32 cellular contexts compared by ENCODE assay signal in genomic region chrX:77118686-77119085, GRCh38.
"Had no signal": no experiment of that assay in that cellular context is flagged by ENCODE, and none has a peak within 500 bp of the region (broad histone marks: within the 10 kb centered on the region; RNA-seq: fewer than 3 reads in every experiment).

No MANE protein-coding gene starts in this region.

- DNase-seq: activated CD4-positive, alpha-beta memory T cell treated with anti-CD3 and anti-CD28 coated beads for 36 hours; activated CD4-positive, alpha-beta T cell treated with anti-CD3 and anti-CD28 coated beads for 48 hours; activated CD8-positive, alpha-beta memory T cell treated with anti-CD3 and anti-CD28 coated beads, Interleukin-2, amount 50 U/mL, for 4 hours; activated gamma-delta T cell; activated naive CD4-positive, alpha-beta T cell treated with anti-CD3 and anti-CD28 coated beads, Interleukin-2, amount 10 ng/mL, durations not matched to agents 7 days and 5 days; activated naive CD8-positive, alpha-beta T cell treated with anti-CD3 and anti-CD28 coated beads, Interleukin-2, amount 10 ng/mL, durations not matched to agents 7 days and 5 days; activated T-cell treated with anti-CD3 and anti-CD28 coated beads, Interleukin-2, amount 50 U/mL, for 1 hour; cerebellar nuclear complex; colonic mucosa; dorsolateral prefrontal cortex; effector memory CD8-positive, alpha-beta T cell; hippocampal formation; left cardiac atrium; left ventricle myocardium superior; mucosa of descending colon; posterior cingulate gyrus; right cardiac atrium; stimulated activated CD4-positive, alpha-beta T cell treated with anti-CD3 and anti-CD28 coated beads, Interleukin-15, amount 100 ng/mL, for 24 hours; stimulated activated CD4-positive, alpha-beta T cell treated with anti-CD3 and anti-CD28 coated beads, Interleukin-2, amount 100 ng/mL, for 24 hours; stimulated activated naive B cell treated with anti-CD40 and anti-IgM and Interleukin-4, amounts not matched to agents 10 μg/mL and 1 μg/mL and 100 μg/mL, for 72 hours; stomach; thyroid gland; upper lobe of left lung; WERI-Rb-1 had no signal

- H3K4me1 ChIP-seq: ascending aorta, colonic mucosa, gastroesophageal sphincter, stomach, thyroid gland had no signal

- H3K27ac Mint-ChIP-seq: activated CD4-positive, alpha-beta memory T cell treated with anti-CD3 and anti-CD28 coated beads for 36 hours; activated naive CD4-positive, alpha-beta T cell treated with anti-CD3 and anti-CD28 coated beads, Interleukin-2, amount 10 ng/mL, durations not matched to agents 7 days and 5 days; activated naive CD8-positive, alpha-beta T cell treated with anti-CD3 and anti-CD28 coated beads, Interleukin-2, amount 10 ng/mL, durations not matched to agents 7 days and 5 days; brain; effector memory CD8-positive, alpha-beta T cell; natural killer cell treated with Interleukin-12 subunit alpha and Interleukin-12 subunit beta and Interleukin-15 and Interleukin-18, amount 100 ng/mL, for 72 hours; stimulated activated naive B cell treated with anti-CD40 and anti-IgM and Interleukin-4, amounts not matched to agents 10 μg/mL and 1 μg/mL and 100 μg/mL, for 72 hours had no signal

- H3K9me3 ChIP-seq: ascending aorta, colonic mucosa, gastroesophageal sphincter, mucosa of descending colon, thyroid gland, upper lobe of left lung had no signal

- ATAC-seq: activated CD4-positive, CD25-positive, alpha-beta regulatory T cell treated with anti-CD3 and anti-CD28 coated beads, Interleukin-2, amount 50 U/mL, for 24 hours; effector memory CD8-positive, alpha-beta T cell; gastroesophageal sphincter; left cardiac atrium; left ventricle myocardium superior; mucosa of descending colon; natural killer cell treated with Interleukin-12 subunit alpha and Interleukin-12 subunit beta and Interleukin-15 and Interleukin-18, amount 100 ng/mL, for 72 hours; right cardiac atrium; stimulated activated naive B cell treated with anti-CD40 and anti-IgM and Interleukin-4, amounts not matched to agents 10 μg/mL and 1 μg/mL and 100 μg/mL, for 72 hours had no signal

- H3K36me3 ChIP-seq: ascending aorta, cardiac muscle cell, colonic mucosa, gastroesophageal sphincter, stomach, thyroid gland, upper lobe of left lung, WERI-Rb-1 had no signal

- H3K4me3 Mint-ChIP-seq: activated CD4-positive, alpha-beta memory T cell treated with anti-CD3 and anti-CD28 coated beads for 36 hours; activated naive CD4-positive, alpha-beta T cell treated with anti-CD3 and anti-CD28 coated beads, Interleukin-2, amount 10 ng/mL, durations not matched to agents 7 days and 5 days; activated naive CD8-positive, alpha-beta T cell treated with anti-CD3 and anti-CD28 coated beads, Interleukin-2, amount 10 ng/mL, durations not matched to agents 7 days and 5 days; brain; effector memory CD8-positive, alpha-beta T cell; natural killer cell treated with Interleukin-12 subunit alpha and Interleukin-12 subunit beta and Interleukin-15 and Interleukin-18, amount 100 ng/mL, for 72 hours; stimulated activated naive B cell treated with anti-CD40 and anti-IgM and Interleukin-4, amounts not matched to agents 10 μg/mL and 1 μg/mL and 100 μg/mL, for 72 hours had no signal

- H3K4me1 Mint-ChIP-seq: activated naive CD4-positive, alpha-beta T cell treated with anti-CD3 and anti-CD28 coated beads, Interleukin-2, amount 10 ng/mL, durations not matched to agents 7 days and 5 days; activated naive CD8-positive, alpha-beta T cell treated with anti-CD3 and anti-CD28 coated beads, Interleukin-2, amount 10 ng/mL, durations not matched to agents 7 days and 5 days; brain; stimulated activated naive B cell treated with anti-CD40 and anti-IgM and Interleukin-4, amounts not matched to agents 10 μg/mL and 1 μg/mL and 100 μg/mL, for 72 hours had no signal

- H3K4me3 ChIP-seq: ascending aorta, cardiac muscle cell, colonic mucosa, dorsolateral prefrontal cortex, gastroesophageal sphincter, mucosa of descending colon, stomach, thyroid gland, upper lobe of left lung had no signal

- H3K27me3 Mint-ChIP-seq: activated CD4-positive, alpha-beta memory T cell treated with anti-CD3 and anti-CD28 coated beads for 36 hours; activated naive CD4-positive, alpha-beta T cell treated with anti-CD3 and anti-CD28 coated beads, Interleukin-2, amount 10 ng/mL, durations not matched to agents 7 days and 5 days; activated naive CD8-positive, alpha-beta T cell treated with anti-CD3 and anti-CD28 coated beads, Interleukin-2, amount 10 ng/mL, durations not matched to agents 7 days and 5 days; effector memory CD8-positive, alpha-beta T cell; stimulated activated naive B cell treated with anti-CD40 and anti-IgM and Interleukin-4, amounts not matched to agents 10 μg/mL and 1 μg/mL and 100 μg/mL, for 72 hours had no signal

- H3K36me3 Mint-ChIP-seq: activated CD4-positive, alpha-beta memory T cell treated with anti-CD3 and anti-CD28 coated beads for 36 hours; activated naive CD4-positive, alpha-beta T cell treated with anti-CD3 and anti-CD28 coated beads, Interleukin-2, amount 10 ng/mL, durations not matched to agents 7 days and 5 days; activated naive CD8-positive, alpha-beta T cell treated with anti-CD3 and anti-CD28 coated beads, Interleukin-2, amount 10 ng/mL, durations not matched to agents 7 days and 5 days; brain; natural killer cell treated with Interleukin-12 subunit alpha and Interleukin-12 subunit beta and Interleukin-15 and Interleukin-18, amount 100 ng/mL, for 72 hours; stimulated activated naive B cell treated with anti-CD40 and anti-IgM and Interleukin-4, amounts not matched to agents 10 μg/mL and 1 μg/mL and 100 μg/mL, for 72 hours had no signal

- H3K27ac ChIP-seq: ascending aorta, cardiac muscle cell, colonic mucosa, dorsolateral prefrontal cortex, gastroesophageal sphincter, stomach, thyroid gland, upper lobe of left lung, WERI-Rb-1 had no signal

- H3K27me3 ChIP-seq: ascending aorta, cardiac muscle cell, colonic mucosa, gastroesophageal sphincter, stomach, thyroid gland, upper lobe of left lung had no signal

- FAIRE-seq: endothelial cell of umbilical vein, keratinocyte had no signal
